8 cellular contexts compared by ENCODE assay signal in genomic region chr16:5084802-5085201, GRCh38. TPM values are rescaled to one million over a fixed set of nuclear protein-coding genes. Genes with fewer than 3 reads are reported as not detected.
A peak's percentile ranks its signal among the peaks of the same experiment; 100 is the strongest.
DNase-seq lines count a peak whose midpoint lies in the region; ATAC-seq and TF ChIP-seq lines count a peak whose summit lies in the region.
"Not testable (repeated sequence)": the region's sequence is repeated elsewhere in the genome, so short reads cannot be mapped to it uniquely, and the experiment has no call there.

No MANE protein-coding gene starts in this region.

- peak; percentile 49 for TF ChIP-seq CTCF in OCI-LY3 (IDR thresholded peaks at IDR 0.05; ENCODE audit: low read depth, low read length)
- TF ChIP-seq CTCF in brain microvascular endothelial cell (IDR thresholded peaks at IDR 0.05; ENCODE audit: low read depth, low read length, missing control alignments), result peak; percentile 79
- peak; percentile 46 for TF ChIP-seq CTCF in neutrophil (IDR thresholded peaks at IDR 0.05)

- H3K79me2 ChIP-seq in OCI-LY3 (ENCODE audit: low read length), result not testable (repeated sequence)

- H3K27ac ChIP-seq in OCI-LY3 (ENCODE audit: low read length); brain microvascular endothelial cell; neutrophil: not testable (repeated sequence)

- ATAC-seq in Right ventricle myocardium superior (ENCODE audit: poor library complexity), result not testable (repeated sequence)

- H3K9ac ChIP-seq in OCI-LY3 (ENCODE audit: low read length), result not testable (repeated sequence)

- H3K4me3 ChIP-seq in OCI-LY3 (ENCODE audit: low read length); brain microvascular endothelial cell (ENCODE audit: low read depth, low read length); neutrophil (ENCODE audit: low read depth in 1 of 2, low read length in 1 of 2): not testable (repeated sequence)

- in situ Hi-C loops in brain microvascular endothelial cell (cut with HindIII; ENCODE audit: low pct_ligation_motif_present, low sequenced_read_pairs), result not testable (repeated sequence)

- peak; percentile 29 for DNase-seq in COLO668 (lab: John Stamatoyannopoulos, UW; ENCODE audit: unreplicated experiment)
- peak; percentile 44 for DNase-seq in HuH-7 (ENCODE audit: low spot score)
- peak; percentile 62 to 74 for DNase-seq in activated CD4-positive, alpha-beta T cell treated with anti-CD3 and anti-CD28 coated beads, Interleukin-2, amount 50 U/mL, for 48 hours
- peak; percentile 62 for DNase-seq in brain microvascular endothelial cell
- DNase-seq in Right ventricle myocardium superior, result peak; percentile 53
- peak in 5 of 6 experiments; percentile 30 to 49 (median 34) for DNase-seq in stimulated activated naive CD4-positive, alpha-beta T cell (lab: John Stamatoyannopoulos, UW)

- not testable (repeated sequence) for H3K4me2 ChIP-seq in OCI-LY3 (ENCODE audit: low read length)

- H3K4me1 ChIP-seq in OCI-LY3 (ENCODE audit: low read length); neutrophil (ENCODE audit: control insufficient read depth in 1 of 2, insufficient read depth in 1 of 2, low read depth in 1 of 2, low read length in 1 of 2): not testable (repeated sequence)

- not testable (repeated sequence) for H3K36me3 ChIP-seq in OCI-LY3 (replicated peaks; ENCODE audit: low read depth, low read length)
- peaks cover 11% of the 10 kb centered on the region for H3K36me3 ChIP-seq in brain microvascular endothelial cell (replicated peaks)
- peaks cover 16% of the 10 kb centered on the region for H3K36me3 ChIP-seq in neutrophil

- H3K27me3 ChIP-seq in OCI-LY3 (ENCODE audit: low read depth, low read length); brain microvascular endothelial cell (replicated peaks); neutrophil: not testable (repeated sequence)

- H3K9me3 ChIP-seq in OCI-LY3 (ENCODE audit: insufficient read depth, low read length); neutrophil: not testable (repeated sequence)

- intact Hi-C loops in Right ventricle myocardium superior (cut with DNase I), result not testable (repeated sequence)

- H4K20me1 ChIP-seq in OCI-LY3 (ENCODE audit: insufficient read depth, low read length), result not testable (repeated sequence)

- H2AFZ ChIP-seq in OCI-LY3 (ENCODE audit: low read depth, low read length), result not testable (repeated sequence)

RNA-seq across cellular contexts. Expression of gene EEF2KMT, which starts 12.8 kb away (rescaled TPM):
- total RNA-seq in Right ventricle myocardium superior, result 4.8 TPM

RNA-seq across cellular contexts. Expression of gene ALG1, which starts 13.2 kb away (rescaled TPM):
- 8.5 TPM for total RNA-seq in Right ventricle myocardium superior

RNA-seq across cellular contexts. Expression of gene C16orf89, which starts 19.0 kb away (rescaled TPM):
- total RNA-seq in Right ventricle myocardium superior, result 6.1 TPM

RNA-seq across cellular contexts. Expression of gene NAGPA, which starts 51.1 kb away (rescaled TPM):
- total RNA-seq in Right ventricle myocardium superior, result 7.1 TPM
